In the genomic region with DNA sequence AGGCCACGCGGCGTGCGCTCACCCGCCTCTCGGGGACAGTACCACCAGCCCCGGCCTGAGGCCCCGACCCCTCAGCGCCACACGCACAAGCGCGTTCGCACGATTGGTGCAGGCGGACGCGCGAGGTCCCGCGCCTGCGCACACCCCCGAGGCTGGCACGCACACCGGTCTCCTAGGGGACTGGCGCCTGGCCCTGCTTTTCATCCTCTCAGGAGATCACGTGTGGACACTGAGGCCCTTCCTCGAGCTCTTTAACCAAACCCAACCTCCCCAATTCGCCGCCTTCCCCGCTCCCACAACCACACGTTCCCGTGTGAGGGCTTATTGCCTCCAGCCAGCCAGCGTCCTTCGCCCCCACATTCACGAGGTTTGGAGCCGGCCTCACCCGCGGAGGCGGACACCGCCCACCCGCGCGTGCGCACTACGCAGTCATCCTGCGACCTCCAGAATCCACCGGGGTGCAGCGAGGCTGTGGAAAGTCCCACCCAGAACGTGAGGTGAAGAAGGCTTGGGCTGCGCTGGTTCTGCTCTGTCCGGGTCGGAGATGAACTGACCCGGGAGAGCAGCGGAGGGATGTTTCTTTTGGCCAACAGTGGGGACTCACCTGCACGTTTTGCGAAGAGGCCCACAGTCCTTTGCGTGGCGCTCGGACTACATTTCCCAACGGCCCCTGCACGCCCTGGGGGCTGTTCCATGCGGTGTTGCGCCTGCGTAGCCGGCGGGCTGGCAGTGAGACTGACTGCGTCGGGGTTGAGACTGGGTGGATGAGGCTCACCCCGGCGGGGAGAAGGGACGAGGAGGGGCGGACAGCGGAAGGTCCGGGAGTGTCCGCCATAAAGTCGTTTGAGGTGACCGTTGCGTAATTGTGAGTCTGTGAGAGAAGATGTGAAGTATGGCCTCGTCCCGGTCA, we compare ENCODE assay signal across 8 cellular contexts. TPM values are rescaled to one million over a fixed set of nuclear protein-coding genes. Genes with fewer than 3 reads are reported as not detected.
DNase-seq lines count a peak whose midpoint lies in the region; ATAC-seq lines count a peak whose summit lies in the region.

No MANE protein-coding gene starts in this region.

- no peak overlapping the region for H3K4me3 ChIP-seq in CD4-positive, alpha-beta memory T cell (ENCODE audit: low read length in 2 of 2)

- DNase-seq in CD4-positive, alpha-beta memory T cell: peak in 3 of 5 donors; percentile 8 to 40 (median 32)
- DNase-seq in NCI-H2227 (lab: John Stamatoyannopoulos, UW; ENCODE audit: unreplicated experiment): peak; percentile 98
- peak; percentile 36 for DNase-seq in activated T-cell treated with anti-CD3 and anti-CD28 coated beads for 1 hour (ENCODE audit: low read depth)
- DNase-seq in mucosa of gallbladder (ENCODE audit: low spot score): peak; percentile 92
- peak; percentile 30 to 54 for DNase-seq in stimulated activated CD8-positive, alpha-beta memory T cell treated with anti-CD3 and anti-CD28 coated beads, Interleukin-4, amount 100 ng/mL, for 4 hours (ENCODE audit: low read depth in 2 of 2, low spot score in 1 of 2)
- DNase-seq in GOT3 (lab: John Stamatoyannopoulos, UW): no peak

- peak; percentile 90 for ATAC-seq in esophagus mucosa
- ATAC-seq in GM18873 (IDR thresholded peaks at IDR 0.05; ENCODE audit: low FRiP score, unreplicated experiment): no peak

- no peaks in the 10 kb centered on the region for H3K27me3 ChIP-seq in CD4-positive, alpha-beta memory T cell (ENCODE audit: insufficient read depth, low read length)

- peaks cover 0 to 19% (median 6%) of the 10 kb centered on the region in 4 donors for H3K4me1 Mint-ChIP-seq in CD4-positive, alpha-beta memory T cell

- POLR2A ChIA-PET in CD4-positive, alpha-beta memory T cell (lab: Charles Lee; ENCODE audit: partially characterized antibody): no interaction called here

- H3K36me3 Mint-ChIP-seq in CD4-positive, alpha-beta memory T cell: peaks cover 16 to 30% of the 10 kb centered on the region in 2 donors

- H3K9me3 Mint-ChIP-seq in CD4-positive, alpha-beta memory T cell: peaks cover 11 to 83% (median 75%) of the 10 kb centered on the region in 8 donors

- H3K4me1 ChIP-seq in CD4-positive, alpha-beta memory T cell (ENCODE audit: insufficient read depth, low read length): no peaks in the 10 kb centered on the region

- intact Hi-C loops in CD4-positive, alpha-beta memory T cell (cut with micrococcal nuclease): no loop called here

- no peak overlapping the region for H3K27ac ChIP-seq in CD4-positive, alpha-beta memory T cell (ENCODE audit: low read depth, low read length)

- peak overlapping the region in 6 of 8 donors; percentile 44 to 87 (median 79) for H3K4me3 Mint-ChIP-seq in CD4-positive, alpha-beta memory T cell

- peaks cover 0 to 12% of the 10 kb centered on the region in 2 donors for H3K9me3 ChIP-seq in CD4-positive, alpha-beta memory T cell (ENCODE audit: control insufficient read depth in 1 of 2, low read length in 2 of 2)

- CTCF ChIA-PET in CD4-positive, alpha-beta memory T cell (lab: Charles Lee; ENCODE audit: partially characterized antibody): no interaction called here

- peaks cover 11 to 19% of the 10 kb centered on the region in 2 donors for H3K27me3 Mint-ChIP-seq in CD4-positive, alpha-beta memory T cell

- H3K36me3 ChIP-seq in CD4-positive, alpha-beta memory T cell (ENCODE audit: insufficient read depth, low read length): no peaks in the 10 kb centered on the region

- peak overlapping the region in 2 of 7 donors; percentile 84 to 91 for H3K27ac Mint-ChIP-seq in CD4-positive, alpha-beta memory T cell

RNA-seq across cellular contexts. Expression of a gene that starts 0.5 kb away (rescaled TPM):
- total RNA-seq in CD4-positive, alpha-beta memory T cell: under 1 TPM in 1 of 2 experiments, not detected in 1; 0.15 TPM
- under 1 TPM; 0.09 to 0.23 TPM for polyA plus RNA-seq in CD4-positive, alpha-beta memory T cell
- total RNA-seq in esophagus mucosa (0.76 TPM), mucosa of gallbladder (9.4 TPM)

RNA-seq across cellular contexts. Expression of a gene that starts 30.0 kb away (rescaled TPM):
- total RNA-seq in CD4-positive, alpha-beta memory T cell: 1 to 10 TPM; 1.1 to 1.7 TPM
- polyA plus RNA-seq in CD4-positive, alpha-beta memory T cell: under 1 TPM; 0.31 to 0.89 TPM
- total RNA-seq in esophagus mucosa (2.0 TPM), mucosa of gallbladder (14.9 TPM)
